Comparison of ENCODE assay signal across 10 cellular contexts in genomic region chr11:34235189-34235588, GRCh38.
DNase-seq lines count a peak whose midpoint lies in the region; ATAC-seq and TF ChIP-seq lines count a peak whose summit lies in the region.
"Had no signal": no experiment of that assay in that cellular context is flagged by ENCODE, and none has a peak within 500 bp of the region (broad histone marks: within the 10 kb centered on the region; RNA-seq: fewer than 3 reads in every experiment).

No MANE protein-coding gene starts in this region.

- H3F3A ChIP-seq in SK-N-SH (replicated peaks; ENCODE audit: insufficient read depth) = no peaks in the 10 kb centered on the region

- intact Hi-C loops in CD8-positive, alpha-beta T cell (cut with DNase I, micrococcal nuclease) = loop anchor here (2.0 to 10.0 kb wide), 3 partner anchors 16 to 460 kb away; partner anchors contain the start of genes CAT (in 1 of the 2) and FBXO3 (in 1 of the 2)

- no peak overlapping the region for H3K27ac ChIP-seq in CD8-positive, alpha-beta T cell (ENCODE audit: low read depth, low read length)
- no peak overlapping the region for H3K27ac ChIP-seq in SK-N-SH (ENCODE audit: low read depth in 2 of 2, low read length in 1 of 2)
- H3K27ac ChIP-seq: C4-2B had no signal

- H3K4me2 ChIP-seq in SK-N-SH = no peak overlapping the region

- no peak overlapping the region for H2AFZ ChIP-seq in SK-N-SH (ENCODE audit: low read depth)

- H4K20me1 ChIP-seq in SK-N-SH (ENCODE audit: insufficient read depth) = no peaks in the 10 kb centered on the region

- TF ChIP-seq RAD21 in SK-N-SH (IDR thresholded peaks at IDR 0.05; ENCODE audit: low read length) = no peak

- H3K9me3 ChIP-seq in CD8-positive, alpha-beta T cell (ENCODE audit: low read length) = no peaks in the 10 kb centered on the region
- H3K9me3 ChIP-seq in SK-N-SH = no peaks in the 10 kb centered on the region

- ATAC-seq in CD8-positive, alpha-beta T cell = no peak
- ATAC-seq in GM18907 (IDR thresholded peaks at IDR 0.05; ENCODE audit: unreplicated experiment) (peak; percentile 44), HG02981 (IDR thresholded peaks at IDR 0.05; ENCODE audit: unreplicated experiment) (peak; percentile 34), GM21367 (IDR thresholded peaks at IDR 0.05; ENCODE audit: unreplicated experiment) (no peak), GM21360 (IDR thresholded peaks at IDR 0.05; ENCODE audit: unreplicated experiment) (no peak)

- no peaks in the 10 kb centered on the region for H3K36me3 ChIP-seq in CD8-positive, alpha-beta T cell (ENCODE audit: insufficient read depth, low read length)
- H3K36me3 ChIP-seq in SK-N-SH (replicated peaks in 1 of 2; ENCODE audit: control insufficient read depth in 1 of 2, insufficient read depth in 2 of 2, low read length in 1 of 2) = no peaks in the 10 kb centered on the region

- H3K27me3 ChIP-seq in CD8-positive, alpha-beta T cell (ENCODE audit: insufficient read depth, low read length) = no peaks in the 10 kb centered on the region
- H3K27me3 ChIP-seq in SK-N-SH (ENCODE audit: insufficient read depth) = no peaks in the 10 kb centered on the region

- CTCF ChIA-PET in CD8-positive, alpha-beta T cell (lab: Charles Lee) = no interaction called here
- CTCF ChIA-PET in SK-N-SH (lab: Yijun Ruan, JAX) = interaction anchor here (0.8 to 2.3 kb wide), 3 partner anchors 11 to 123 kb away, joined by 4 to 6 read pairs (median 5); partner anchors contain the start of gene ABTB2

- no peaks in the 10 kb centered on the region for H3K9me2 ChIP-seq in SK-N-SH

- peak overlapping the region; percentile 0 for H3K27ac Mint-ChIP-seq in CD8-positive, alpha-beta T cell
- H3K27ac Mint-ChIP-seq in activated naive CD8-positive, alpha-beta T cell = peak overlapping the region; percentile 84

- H3K9ac ChIP-seq in SK-N-SH = no peak overlapping the region

- no peak for DNase-seq in CD8-positive, alpha-beta T cell
- DNase-seq in SK-N-SH (no peak), NOMO-1 treated with dmso at 0.1 percent for 144 hours (lab: John Stamatoyannopoulos, UW; ENCODE audit: unreplicated experiment) (no peak)
- DNase-seq: NCI-H187 had no signal

- no peaks in the 10 kb centered on the region for H3K27me3 Mint-ChIP-seq in CD8-positive, alpha-beta T cell (ENCODE audit: low read depth)
- H3K27me3 Mint-ChIP-seq in activated naive CD8-positive, alpha-beta T cell = no peaks in the 10 kb centered on the region

- no peaks in the 10 kb centered on the region for H3K9me3 Mint-ChIP-seq in CD8-positive, alpha-beta T cell
- no peaks in the 10 kb centered on the region for H3K9me3 Mint-ChIP-seq in activated naive CD8-positive, alpha-beta T cell (ENCODE audit: low read depth)

- H3K4me3 Mint-ChIP-seq in CD8-positive, alpha-beta T cell = no peak overlapping the region
- H3K4me3 Mint-ChIP-seq in activated naive CD8-positive, alpha-beta T cell = peak overlapping the region; percentile 50

- H3K36me3 Mint-ChIP-seq in CD8-positive, alpha-beta T cell = no peaks in the 10 kb centered on the region
- no peaks in the 10 kb centered on the region for H3K36me3 Mint-ChIP-seq in activated naive CD8-positive, alpha-beta T cell

- TF ChIP-seq CTCF in CD8-positive, alpha-beta T cell (IDR thresholded peaks at IDR 0.05) = no peak
- TF ChIP-seq CTCF in SK-N-SH (IDR thresholded peaks at IDR 0.05) = no peak

- H3K4me1 ChIP-seq in CD8-positive, alpha-beta T cell (ENCODE audit: insufficient read depth, low read length) = peaks cover 9% of the 10 kb centered on the region
- peaks cover 9 to 13% of the 10 kb centered on the region in 2 experiments; a peak in 2 of 4 replicates for H3K4me1 ChIP-seq in SK-N-SH (ENCODE audit: control insufficient read depth in 1 of 2, insufficient read depth in 2 of 2, low read depth in 1 of 2, low read length in 1 of 2)

- no peak overlapping the region for H3K4me3 ChIP-seq in CD8-positive, alpha-beta T cell (ENCODE audit: low read depth, low read length)
- H3K4me3 ChIP-seq in SK-N-SH (ENCODE audit: low read depth in 2 of 2, low read length in 1 of 2) = no peak overlapping the region

- no peaks in the 10 kb centered on the region for H3K79me2 ChIP-seq in SK-N-SH (ENCODE audit: insufficient read depth)

- H3K4me1 Mint-ChIP-seq in CD8-positive, alpha-beta T cell (ENCODE audit: low read depth) = peaks cover 16% of the 10 kb centered on the region
- peaks cover 51% of the 10 kb centered on the region for H3K4me1 Mint-ChIP-seq in activated naive CD8-positive, alpha-beta T cell (ENCODE audit: low read depth)

- TF ChIP-seq EP300 in SK-N-SH (IDR thresholded peaks at IDR 0.05; ENCODE audit: borderline replicate concordance in 1 of 2, low read depth in 1 of 2, low read length in 1 of 2) = no peak

- POLR2A ChIA-PET in CD8-positive, alpha-beta T cell (lab: Charles Lee) = interaction anchor here (0.5 to 2.7 kb wide), 3 partner anchors 14 to 122 kb away, joined by 4 to 13 read pairs (median 5); partner anchors contain the start of gene ABTB2
- POLR2A ChIA-PET in SK-N-SH (lab: Yijun Ruan, JAX) = no interaction called here

- WGBS in SK-N-SH (ENCODE audit: low lambda C conversion rate) = 77% methylated on average over 4 of the region's 4 CpGs

TF ChIP-seq in SK-N-SH, 30 proteins besides CTCF, POLR2A, EP300 and RAD21:
- TF ChIP-seq NFIC (IDR thresholded peaks at IDR 0.05; ENCODE audit: borderline replicate concordance) = no peak
TF ChIP-seq in SK-N-SH: peak in this region for 0.

Comparison
In these comparisons a context has a peak if more than half of its experiments do, and no peak if none do; other contexts are left out.
1. ATAC-seq: peak in GM18907 (single experiment) and HG02981 (single experiment); none in CD8-positive, alpha-beta T cell (single experiment), GM21367 (single experiment) and GM21360 (single experiment).